ENCODE assay signal across 15 cellular contexts in genomic region chr1:115492019-115492595, GRCh38.
A peak's percentile ranks its signal among the peaks of the same experiment; 100 is the strongest.
DNase-seq lines count a peak whose midpoint lies in the region; ATAC-seq and TF ChIP-seq lines count a peak whose summit lies in the region.
"Had no signal": no experiment of that assay in that cellular context is flagged by ENCODE, and none has a peak within 500 bp of the region (broad histone marks: within the 10 kb centered on the region; RNA-seq: fewer than 3 reads in every experiment).

No MANE protein-coding gene starts in this region.

- H3K9me3 ChIP-seq in right atrium auricular region = no peaks in the 10 kb centered on the region
- H3K9me3 ChIP-seq: BLaER1 had no signal

- H3K27me3 ChIP-seq in right atrium auricular region = no peaks in the 10 kb centered on the region
- H3K27me3 ChIP-seq: BLaER1 had no signal

- no peaks in the 10 kb centered on the region for H3K36me3 ChIP-seq in right atrium auricular region
- H3K36me3 ChIP-seq: BLaER1 had no signal

- peak overlapping the region; percentile 75 for H3K27ac Mint-ChIP-seq in osteocyte (ENCODE audit: unreplicated experiment)
- H3K27ac Mint-ChIP-seq: CD4-positive, alpha-beta memory T cell had no signal

- H3K4me3 ChIP-seq in right atrium auricular region = no peak overlapping the region
- no peak overlapping the region for H3K4me3 ChIP-seq in choroid plexus epithelial cell (ENCODE audit: low read depth, low read length)
- H3K4me3 ChIP-seq in coronary artery = no peak overlapping the region
- H3K4me3 ChIP-seq: BLaER1, GM12878 had no signal

- TF ChIP-seq CTCF in right atrium auricular region (IDR thresholded peaks at IDR 0.05) (no peak), choroid plexus epithelial cell (conservative IDR thresholded peaks at IDR 0.05; ENCODE audit: low read depth, low read length) (no peak), osteocyte (IDR thresholded peaks at IDR 0.05) (no peak), coronary artery (IDR thresholded peaks at IDR 0.05) (no peak)

- no peaks in the 10 kb centered on the region for H3K27me3 Mint-ChIP-seq in osteocyte (ENCODE audit: unreplicated experiment)
- H3K27me3 Mint-ChIP-seq: CD4-positive, alpha-beta memory T cell had no signal

- peaks cover 3% of the 10 kb centered on the region for H3K9me3 Mint-ChIP-seq in osteocyte (ENCODE audit: unreplicated experiment)

- H3K4me3 Mint-ChIP-seq in osteocyte (ENCODE audit: unreplicated experiment) = no peak overlapping the region
- H3K4me3 Mint-ChIP-seq: CD4-positive, alpha-beta memory T cell had no signal

- DNase-seq in right atrium auricular region (ENCODE audit: low spot score) = peak; percentile 49
- no peak for DNase-seq in Right ventricle myocardium superior
- peak; percentile 22 for DNase-seq in choroid plexus epithelial cell (ENCODE audit: low read depth)
- peak; percentile 73 for DNase-seq in osteocyte (ENCODE audit: extremely low spot score, unreplicated experiment)
- DNase-seq in activated T-cell treated with anti-CD3 and anti-CD28 coated beads for 4 hours = no peak
- DNase-seq in coronary artery (ENCODE audit: low spot score) = no peak
- DNase-seq: CD4-positive, alpha-beta memory T cell; NCI-H1105 treated with DMSO at 0.1 percent for 48 hours; NCI-H187 treated with DMSO at 0.1 percent for 48 hours; NCI-H2227 treated with DMSO at 0.1 percent for 48 hours; NCI-H510A treated with DMSO at 0.1 percent for 48 hours; NCI-H774 had no signal

- no peaks in the 10 kb centered on the region for H3K36me3 Mint-ChIP-seq in osteocyte (ENCODE audit: unreplicated experiment)
- H3K36me3 Mint-ChIP-seq: CD4-positive, alpha-beta memory T cell had no signal

- intact Hi-C loops in Right ventricle myocardium superior (cut with DNase I) = no loop called here

- no peaks in the 10 kb centered on the region for H3K4me1 ChIP-seq in right atrium auricular region

- no peak overlapping the region for H3K27ac ChIP-seq in right atrium auricular region
- H3K27ac ChIP-seq in coronary artery = no peak overlapping the region
- H3K27ac ChIP-seq: BLaER1 had no signal

- ATAC-seq in Right ventricle myocardium superior (ENCODE audit: poor library complexity) = no peak
- no peak for ATAC-seq in HG03571 (IDR thresholded peaks at IDR 0.05; ENCODE audit: unreplicated experiment)
- ATAC-seq: GM12878 had no signal

- peaks cover 44% of the 10 kb centered on the region for H3K4me1 Mint-ChIP-seq in osteocyte (ENCODE audit: unreplicated experiment)
- H3K4me1 Mint-ChIP-seq: CD4-positive, alpha-beta memory T cell had no signal

Comparison
In these comparisons a context has a peak if more than half of its experiments do, and no peak if none do; other contexts are left out.
1. DNase-seq: peak in right atrium auricular region (single experiment), choroid plexus epithelial cell (single experiment) and osteocyte (single experiment); none in Right ventricle myocardium superior (single experiment), activated T-cell treated with anti-CD3 and anti-CD28 coated beads for 4 hours (single experiment) and coronary artery (single experiment).